In the genomic region with DNA sequence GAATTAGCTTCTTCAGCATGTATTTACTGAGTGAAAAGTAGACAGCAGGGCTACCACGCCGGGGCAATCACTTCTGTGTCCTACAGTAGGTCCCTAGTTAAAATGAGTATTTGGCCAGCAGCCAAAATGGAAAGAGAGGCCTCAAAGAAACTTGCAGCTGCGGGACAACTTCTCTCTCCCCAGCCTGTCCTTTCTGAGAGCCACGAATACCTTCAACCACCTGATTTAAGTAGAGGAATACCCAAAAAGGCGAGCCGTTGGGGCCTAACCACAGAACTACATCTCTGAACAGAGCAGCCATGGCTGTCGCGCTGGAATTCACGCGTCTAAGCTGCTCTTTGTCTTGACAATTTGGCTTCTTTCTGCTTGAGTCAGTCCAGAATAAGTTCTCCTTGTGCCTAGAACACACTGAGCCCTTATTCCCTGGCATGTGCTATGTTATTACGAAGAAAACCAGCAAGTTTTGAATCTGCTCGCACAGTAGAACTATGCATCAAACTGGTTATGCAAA, we compare ENCODE assay signal across 10 cellular contexts. TPM values are rescaled to one million over a fixed set of nuclear protein-coding genes. Genes with fewer than 3 reads are reported as not detected.
A peak's percentile ranks its signal among the peaks of the same experiment; 100 is the strongest.
DNase-seq lines count a peak whose midpoint lies in the region; ATAC-seq and TF ChIP-seq lines count a peak whose summit lies in the region.
"Had no signal": no experiment of that assay in that cellular context is flagged by ENCODE, and none has a peak within 500 bp of the region (broad histone marks: within the 10 kb centered on the region; RNA-seq: fewer than 3 reads in every experiment).

No MANE protein-coding gene starts in this region.

- H3K9me3 ChIP-seq in smooth muscle cell (replicated peaks; ENCODE audit: low read depth) (no peaks in the 10 kb centered on the region), vagina (no peaks in the 10 kb centered on the region)

- H3K27ac ChIP-seq in smooth muscle cell (ENCODE audit: low read depth): no peak overlapping the region
- H3K27ac ChIP-seq in vagina: no peak overlapping the region

- TF ChIP-seq CTCF in fibroblast of pulmonary artery (IDR thresholded peaks at IDR 0.05; ENCODE audit: low read length, missing control alignments): no peak
- no peak for TF ChIP-seq CTCF in smooth muscle cell (IDR thresholded peaks at IDR 0.05; ENCODE audit: borderline replicate concordance, insufficient read depth, poor library complexity, severe bottlenecking)
- TF ChIP-seq CTCF in vagina (IDR thresholded peaks at IDR 0.05): no peak

- no peaks in the 10 kb centered on the region for H3K79me2 ChIP-seq in smooth muscle cell (ENCODE audit: low read depth)

- intact Hi-C loops in vagina (cut with DNase I): no loop called here

- H3K9ac ChIP-seq in smooth muscle cell (ENCODE audit: low read depth): no peak overlapping the region

- 61% methylated on average over 12 of the region's 12 CpGs for WGBS in smooth muscle cell (ENCODE audit: low lambda C conversion rate)

- no peaks in the 10 kb centered on the region for H4K20me1 ChIP-seq in smooth muscle cell (ENCODE audit: low read depth)

- H2AFZ ChIP-seq in smooth muscle cell (ENCODE audit: low read depth): peak overlapping the region; percentile 86

- TF ChIP-seq POLR2A in vagina (IDR thresholded peaks at IDR 0.05): no peak

- H3K36me3 ChIP-seq in smooth muscle cell (ENCODE audit: low read depth) (no peaks in the 10 kb centered on the region), vagina (no peaks in the 10 kb centered on the region)

- H3K27me3 ChIP-seq in smooth muscle cell (ENCODE audit: low read depth) (no peaks in the 10 kb centered on the region), vagina (no peaks in the 10 kb centered on the region)

- H3K4me3 ChIP-seq in fibroblast of pulmonary artery (replicated peaks; ENCODE audit: low read depth, low read length): no peak overlapping the region
- no peak overlapping the region for H3K4me3 ChIP-seq in smooth muscle cell
- H3K4me3 ChIP-seq in vagina: no peak overlapping the region

- ATAC-seq in GM19452 (IDR thresholded peaks at IDR 0.05; ENCODE audit: unreplicated experiment): no peak

- H3K4me1 ChIP-seq in smooth muscle cell (ENCODE audit: low read depth) (no peaks in the 10 kb centered on the region), vagina (no peaks in the 10 kb centered on the region)

- no peaks in the 10 kb centered on the region for H3F3A ChIP-seq in smooth muscle cell (ENCODE audit: low read depth)

- peak; percentile 33 for DNase-seq in DMS79 treated with DMSO at 0.1 percent for 48 hours (lab: John Stamatoyannopoulos, UW)
- no peak for DNase-seq in DMS79 (lab: John Stamatoyannopoulos, UW)
- peak; percentile 53 for DNase-seq in NOMO-1 treated with dmso at 0.1 percent for 144 hours (lab: John Stamatoyannopoulos, UW; ENCODE audit: unreplicated experiment)
- DNase-seq in fibroblast of pulmonary artery (ENCODE audit: low read depth): peak; percentile 33
- no peak for DNase-seq in smooth muscle cell (lab: John Stamatoyannopoulos, UW; ENCODE audit: unreplicated experiment)
- no peak for DNase-seq in vagina (ENCODE audit: extremely low spot score in 2 of 2)
- DNase-seq in stimulated activated CD8-positive, alpha-beta memory T cell treated with anti-CD3 and anti-CD28 coated beads, Interleukin-4, amount 100 ng/mL, for 48 hours: no peak
- DNase-seq: activated CD8-positive, alpha-beta memory T cell treated with anti-CD3 and anti-CD28 coated beads, Interleukin-2, amount 50 U/mL, for 4 hours; NCI-H1048 had no signal

- H3K4me2 ChIP-seq in smooth muscle cell: no peak overlapping the region

RNA-seq across cellular contexts. Expression of gene GOLPH3, which starts 43.8 kb away (rescaled TPM):
- total RNA-seq in smooth muscle cell (108 and 112 TPM in 2 replicates), vagina (78.8 TPM)
- 91.6 and 95.3 TPM in 2 replicates for polyA plus RNA-seq in smooth muscle cell

Comparison
In these comparisons a context has a peak if more than half of its experiments do, and no peak if none do; other contexts are left out.
1. DNase-seq: peak in DMS79 treated with DMSO at 0.1 percent for 48 hours (single experiment), NOMO-1 treated with dmso at 0.1 percent for 144 hours (single experiment) and fibroblast of pulmonary artery (single experiment); none in DMS79 (single experiment), smooth muscle cell (single experiment), vagina (0 of 2) and stimulated activated CD8-positive, alpha-beta memory T cell treated with anti-CD3 and anti-CD28 coated beads, Interleukin-4, amount 100 ng/mL, for 48 hours (single experiment).